Comparison of ENCODE assay signal across 1 cellular context in genomic region chr19:8349629-8350372, GRCh38. TPM values are rescaled to one million over a fixed set of nuclear protein-coding genes. Genes with fewer than 3 reads are reported as not detected.
"Had no signal": no experiment of that assay in that cellular context is flagged by ENCODE, and none has a peak within 500 bp of the region (broad histone marks: within the 10 kb centered on the region; RNA-seq: fewer than 3 reads in every experiment).

No MANE protein-coding gene starts in this region.

RNA-seq across cellular contexts. Expression of gene ANGPTL4, which starts 14.2 kb away (rescaled TPM):
- total RNA-seq: activated CD4-positive, alpha-beta T cell treated with anti-CD3 and anti-CD28 coated beads, Interleukin-2, amount 10 ng/mL, durations not matched to agents 7 days and 5 days had no signal
